ENCODE assay signal across 8 cellular contexts in the genomic region with DNA sequence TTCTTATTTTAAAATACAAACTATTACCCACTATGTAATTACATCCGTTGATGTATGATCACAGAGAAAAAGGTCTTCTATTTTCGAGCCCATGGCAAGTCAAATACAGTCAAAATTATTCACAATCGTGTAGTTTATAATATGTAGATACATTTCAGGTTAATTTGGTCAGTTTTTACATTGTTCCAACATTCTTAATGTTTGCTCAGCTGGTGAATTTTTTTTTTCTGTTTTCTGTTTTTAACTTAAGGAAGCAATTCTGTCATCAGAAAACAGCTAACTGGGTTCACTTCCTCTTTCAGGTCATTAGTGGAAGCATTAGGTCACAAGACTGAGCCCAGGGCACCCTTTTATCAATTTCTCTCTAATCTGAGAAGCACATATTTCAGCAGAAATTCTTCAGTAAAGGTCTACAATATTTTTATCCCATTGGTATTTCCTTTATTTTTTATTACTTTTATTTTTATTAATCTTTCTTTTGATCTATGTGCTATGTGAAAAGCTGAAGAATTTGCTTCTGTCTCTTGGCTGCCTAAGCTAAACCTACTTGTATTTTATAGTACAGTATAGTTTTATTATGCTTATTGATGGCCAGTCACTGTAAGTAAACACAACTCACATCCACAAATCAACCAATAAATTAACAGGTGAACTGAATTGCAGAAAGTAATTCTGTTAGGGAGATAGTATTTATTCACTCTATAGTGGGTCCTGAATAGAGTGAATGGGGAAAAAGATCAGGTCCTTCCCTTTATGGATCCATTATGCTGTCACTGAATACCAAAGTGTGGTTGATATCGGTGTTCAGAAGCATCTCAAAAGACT.
DNase-seq lines count a peak whose midpoint lies in the region; ATAC-seq and TF ChIP-seq lines count a peak whose summit lies in the region.

No MANE protein-coding gene starts in this region.

- H2BK15ac ChIP-seq in mesenchymal stem cell (ENCODE audit: low read depth, poor library complexity, severe bottlenecking) = no peak overlapping the region

- H3K9me3 ChIP-seq in endodermal cell (ENCODE audit: control insufficient read depth, low read length) = no peaks in the 10 kb centered on the region
- H3K9me3 ChIP-seq in mesenchymal stem cell (ENCODE audit: control insufficient read depth, low read length) = no peaks in the 10 kb centered on the region

- peak; percentile 53 for ATAC-seq in GM21381 (IDR thresholded peaks at IDR 0.05; ENCODE audit: unreplicated experiment)

- H2BK120ac ChIP-seq in mesenchymal stem cell (ENCODE audit: low read depth, low read length) = no peak overlapping the region

- no peak overlapping the region for H3K9ac ChIP-seq in endodermal cell (ENCODE audit: extremely low read depth, low read length, poor library complexity, severe bottlenecking)
- H3K9ac ChIP-seq in mesenchymal stem cell (ENCODE audit: low read length) = no peak overlapping the region

- no peaks in the 10 kb centered on the region for H3K4me1 ChIP-seq in endodermal cell (ENCODE audit: control insufficient read depth, insufficient read depth, low read length)
- no peaks in the 10 kb centered on the region for H3K4me1 ChIP-seq in mesenchymal stem cell (ENCODE audit: control insufficient read depth, insufficient read depth, low read depth, low read length)

- TF ChIP-seq CTCF in HL-60 (IDR thresholded peaks at IDR 0.05; ENCODE audit: insufficient read depth, low read length) (no peak), endodermal cell (conservative IDR thresholded peaks at IDR 0.05) (no peak)

- peak; percentile 47 to 51 for DNase-seq in HL-60 (ENCODE audit: low read depth in 1 of 2, low spot score in 1 of 2)
- DNase-seq in dermis blood vessel endothelial cell = peak; percentile 64
- no peak for DNase-seq in endodermal cell
- no peak for DNase-seq in mesenchymal stem cell
- DNase-seq in NCI-H2029 treated with DMSO at 0.1 percent for 48 hours (lab: John Stamatoyannopoulos, UW) = no peak
- no peak for DNase-seq in SW480 (ENCODE audit: low spot score)

- no peaks in the 10 kb centered on the region for H3K9me3 Mint-ChIP-seq in endodermal cell

- H3K4me3 ChIP-seq in GM08714 (ENCODE audit: low read length) = peak overlapping the region; percentile 31; the same call in 1 of the 2 replicates
- H3K4me3 ChIP-seq in HL-60 (replicated peaks; ENCODE audit: insufficient read depth, low read length) = no peak overlapping the region
- H3K4me3 ChIP-seq in endodermal cell (ENCODE audit: low read length) = no peak overlapping the region
- H3K4me3 ChIP-seq in mesenchymal stem cell (ENCODE audit: insufficient read depth in 1 of 2, low read depth in 1 of 2, low read length in 2 of 2) = no peak overlapping the region

- no peak overlapping the region for H2BK5ac ChIP-seq in mesenchymal stem cell (ENCODE audit: low read depth, low read length, poor library complexity, severe bottlenecking)

- no peak overlapping the region for H2AFZ ChIP-seq in mesenchymal stem cell (ENCODE audit: low read depth, low read length)

- no peaks in the 10 kb centered on the region for H3K36me3 Mint-ChIP-seq in endodermal cell (ENCODE audit: low read depth)

- no peak overlapping the region for H4K91ac ChIP-seq in mesenchymal stem cell (ENCODE audit: low read length)

- no peak overlapping the region for H3K4ac ChIP-seq in mesenchymal stem cell (ENCODE audit: low read depth in 1 of 2, low read length in 2 of 2)

- no peak overlapping the region for H3K4me3 Mint-ChIP-seq in endodermal cell

- no peaks in the 10 kb centered on the region for H3K36me3 ChIP-seq in endodermal cell (ENCODE audit: control insufficient read depth, insufficient read depth, low read length)
- H3K36me3 ChIP-seq in mesenchymal stem cell (ENCODE audit: control insufficient read depth in 1 of 2, insufficient read depth in 2 of 2, low read depth in 1 of 2, low read length in 2 of 2) = no peaks in the 10 kb centered on the region

- no peak overlapping the region for H3K14ac ChIP-seq in mesenchymal stem cell (ENCODE audit: low read length in 2 of 2)

- no peak overlapping the region for H3K4me2 ChIP-seq in mesenchymal stem cell (ENCODE audit: low read length, poor library complexity, severe bottlenecking)

- H3K27ac ChIP-seq in HL-60 (replicated peaks) (peak overlapping the region; percentile 65), endodermal cell (ENCODE audit: low read depth, low read length) (no peak overlapping the region), mesenchymal stem cell (ENCODE audit: low read length, poor library complexity, severe bottlenecking) (no peak overlapping the region)

- H3K23ac ChIP-seq in mesenchymal stem cell (ENCODE audit: low read length in 2 of 2) = no peak overlapping the region

- no peak overlapping the region for H3K27ac Mint-ChIP-seq in endodermal cell

- H3K27me3 Mint-ChIP-seq in endodermal cell (ENCODE audit: insufficient read depth) = no peaks in the 10 kb centered on the region

- H2AK5ac ChIP-seq in mesenchymal stem cell (ENCODE audit: low read length, severe bottlenecking) = no peak overlapping the region

- H3K27me3 ChIP-seq in HL-60 (ENCODE audit: insufficient read depth, poor library complexity, severe bottlenecking) (no peaks in the 10 kb centered on the region), endodermal cell (ENCODE audit: control insufficient read depth, insufficient read depth, low read length, poor library complexity, severe bottlenecking) (no peaks in the 10 kb centered on the region), mesenchymal stem cell (ENCODE audit: control insufficient read depth in 1 of 2, insufficient read depth in 1 of 2, low read length in 2 of 2) (no peaks in the 10 kb centered on the region)

- WGBS in endodermal cell (ENCODE audit: insufficient coverage in 1 of 2, insufficient read length in 1 of 2), 2 experiments = 89 to 93% methylated on average over 2 to 4 of the region's 4 CpGs
- 100% methylated on average over 1 of the region's 4 CpGs for WGBS in mesenchymal stem cell

- no peak overlapping the region for H2BK12ac ChIP-seq in mesenchymal stem cell (ENCODE audit: low read length in 2 of 2)

- H3K18ac ChIP-seq in mesenchymal stem cell (ENCODE audit: low read depth in 1 of 2, low read length in 2 of 2) = no peak overlapping the region

- peaks cover 10% of the 10 kb centered on the region for H3K4me1 Mint-ChIP-seq in endodermal cell

- no peak overlapping the region for H4K8ac ChIP-seq in mesenchymal stem cell (ENCODE audit: low read length)

- no peaks in the 10 kb centered on the region for H3K79me1 ChIP-seq in mesenchymal stem cell (replicated peaks; ENCODE audit: low read length, poor library complexity, severe bottlenecking)

Comparison
In these comparisons a context has a peak if more than half of its experiments do, and no peak if none do; other contexts are left out.
1. DNase-seq: peak in HL-60 (2 of 2) and dermis blood vessel endothelial cell (single experiment); none in endodermal cell (single experiment), mesenchymal stem cell (single experiment), NCI-H2029 treated with DMSO at 0.1 percent for 48 hours (single experiment) and SW480 (single experiment).